19 cellular contexts compared by ENCODE assay signal in genomic region chr16:29849505-29849904, GRCh38. TPM values are rescaled to one million over a fixed set of nuclear protein-coding genes. Genes with fewer than 3 reads are reported as not detected.
DNase-seq lines count a peak whose midpoint lies in the region; ATAC-seq, FAIRE-seq and TF ChIP-seq lines count a peak whose summit lies in the region.
"Had no signal": no experiment of that assay in that cellular context is flagged by ENCODE, and none has a peak within 500 bp of the region (broad histone marks: within the 10 kb centered on the region; RNA-seq: fewer than 3 reads in every experiment).

No MANE protein-coding gene starts in this region.

- TF ChIP-seq POLR2A in GM12892 (IDR thresholded peaks at IDR 0.05; ENCODE audit: low read depth, low read length) = no peak

- peaks cover 15% of the 10 kb centered on the region for H3K4me1 Mint-ChIP-seq in neural progenitor cell
- H3K4me1 Mint-ChIP-seq: neural crest cell had no signal

- POLR2A ChIA-PET in PC-9 (lab: Charles Lee; ENCODE audit: unreplicated experiment) = interaction anchor here (0.7 kb wide), 1 partner anchor 149 kb away, joined by 9 read pairs; no protein-coding TSS in a partner anchor

- no peak for FAIRE-seq in GM12892 (lab: Jason Lieb, UNC)

- TF ChIP-seq RAD21 in Ishikawa (IDR thresholded peaks at IDR 0.05; ENCODE audit: low read depth) = no peak

- WGBS in hepatocyte (ENCODE audit: low lambda C conversion rate, missing lambda C conversion rate) = 53% methylated on average over 5 of the region's 5 CpGs

- H3K4me3 ChIP-seq in BLaER1 = no peak overlapping the region
- H3K4me3 ChIP-seq in hepatocyte = no peak overlapping the region
- H3K4me3 ChIP-seq in neural progenitor cell = no peak overlapping the region
- no peak overlapping the region for H3K4me3 ChIP-seq in PC-9

- no peak for TF ChIP-seq EP300 in Ishikawa (IDR thresholded peaks at IDR 0.05; ENCODE audit: borderline replicate concordance)

- H3K79me2 ChIP-seq in hepatocyte = no peaks in the 10 kb centered on the region
- H3K79me2 ChIP-seq in neural progenitor cell (ENCODE audit: low read depth) = no peaks in the 10 kb centered on the region
- no peaks in the 10 kb centered on the region for H3K79me2 ChIP-seq in PC-9 (ENCODE audit: low read depth)

- H3K9me3 ChIP-seq in BLaER1 (no peaks in the 10 kb centered on the region), hepatocyte (ENCODE audit: low read depth) (no peaks in the 10 kb centered on the region), neural progenitor cell (ENCODE audit: low read depth) (no peaks in the 10 kb centered on the region), PC-9 (ENCODE audit: insufficient read depth, low read depth) (no peaks in the 10 kb centered on the region)

- H3K27me3 ChIP-seq in BLaER1 = no peaks in the 10 kb centered on the region
- no peaks in the 10 kb centered on the region for H3K27me3 ChIP-seq in hepatocyte
- no peaks in the 10 kb centered on the region for H3K27me3 ChIP-seq in neural progenitor cell
- no peaks in the 10 kb centered on the region for H3K27me3 ChIP-seq in PC-9 (ENCODE audit: insufficient read depth, low read depth)

- peaks cover 9% of the 10 kb centered on the region for H3K27me3 Mint-ChIP-seq in neural progenitor cell (ENCODE audit: insufficient read depth, low read depth)
- H3K27me3 Mint-ChIP-seq: activated CD4-positive, alpha-beta T cell treated with anti-CD3 and anti-CD28 coated beads for 36 hours had no signal

- BruUV-seq in PC-9 (replicated peaks; lab: Mats Ljungman, UMichigan) = no TSS peak

- H3K4me3 Mint-ChIP-seq in neural progenitor cell = peak overlapping the region; percentile 8
- H3K4me3 Mint-ChIP-seq: activated CD4-positive, alpha-beta T cell treated with anti-CD3 and anti-CD28 coated beads for 36 hours; neural crest cell had no signal

- peaks cover 18% of the 10 kb centered on the region; the same call in 1 of the 2 replicates for H3K36me3 ChIP-seq in BLaER1
- H3K36me3 ChIP-seq in hepatocyte (replicated peaks; ENCODE audit: insufficient read depth, low read depth) = no peaks in the 10 kb centered on the region
- no peaks in the 10 kb centered on the region for H3K36me3 ChIP-seq in neural progenitor cell
- H3K36me3 ChIP-seq in PC-9 (ENCODE audit: low read depth) = no peaks in the 10 kb centered on the region

- CTCF ChIA-PET in PC-9 (lab: Charles Lee) = interaction anchor here (0.6 to 1.0 kb wide), 3 partner anchors 34 to 203 kb away, joined by 5 to 12 read pairs (median 6); partner anchors contain the start of gene PAGR1

- H3K9ac ChIP-seq in BLaER1 = no peak overlapping the region
- no peak overlapping the region for H3K9ac ChIP-seq in neural progenitor cell

- no peaks in the 10 kb centered on the region for H3K9me3 Mint-ChIP-seq in neural progenitor cell
- H3K9me3 Mint-ChIP-seq: neural crest cell had no signal

- H3F3A ChIP-seq in neural progenitor cell (ENCODE audit: low read depth) = no peaks in the 10 kb centered on the region
- no peaks in the 10 kb centered on the region; the same call in 1 of the 2 replicates for H3F3A ChIP-seq in PC-9 (ENCODE audit: insufficient read depth, low read depth)

- no peak overlapping the region for H2AFZ ChIP-seq in hepatocyte
- peak overlapping the region; percentile 50 for H2AFZ ChIP-seq in neural progenitor cell (replicated peaks)
- H2AFZ ChIP-seq in PC-9 = no peak overlapping the region

- H3K27ac ChIP-seq in BLaER1 (no peak overlapping the region), hepatocyte (no peak overlapping the region), neural progenitor cell (no peak overlapping the region), PC-9 (no peak overlapping the region)

- H3K36me3 Mint-ChIP-seq in neural progenitor cell = no peaks in the 10 kb centered on the region

- H4K20me1 ChIP-seq in BLaER1 (no peaks in the 10 kb centered on the region), hepatocyte (ENCODE audit: insufficient read depth, poor library complexity, severe bottlenecking) (no peaks in the 10 kb centered on the region), neural progenitor cell (ENCODE audit: low read depth) (no peaks in the 10 kb centered on the region), PC-9 (ENCODE audit: insufficient read depth) (no peaks in the 10 kb centered on the region)

- H3K4me2 ChIP-seq in BLaER1 = peak overlapping the region; percentile 13; the same call in 1 of the 2 replicates
- no peak overlapping the region for H3K4me2 ChIP-seq in hepatocyte
- H3K4me2 ChIP-seq in neural progenitor cell = no peak overlapping the region
- no peak overlapping the region for H3K4me2 ChIP-seq in PC-9

- no peaks in the 10 kb centered on the region for H3K9me2 ChIP-seq in hepatocyte (replicated peaks; ENCODE audit: insufficient read depth)
- no peaks in the 10 kb centered on the region for H3K9me2 ChIP-seq in PC-9 (ENCODE audit: insufficient read depth)

- ATAC-seq in HG02884 (IDR thresholded peaks at IDR 0.05; ENCODE audit: unreplicated experiment) (no peak), left colon (no peak)
- ATAC-seq: PC-3 had no signal

- intact Hi-C loops in left colon (cut with DNase I, micrococcal nuclease) (loop anchor here in 1 of 2 donors (10.0 kb wide), 1 partner anchor 145 kb away; no protein-coding TSS in a partner anchor), PC-9 (cut with micrococcal nuclease; ENCODE audit: unreplicated experiment) (no loop called here)

- H3K4me1 ChIP-seq in BLaER1 = 0 out of 2 replicates have a peak, but pooled peaks cover 6% of the 10 kb centered on the region
- no peaks in the 10 kb centered on the region for H3K4me1 ChIP-seq in hepatocyte (ENCODE audit: insufficient read depth)
- H3K4me1 ChIP-seq in neural progenitor cell = no peaks in the 10 kb centered on the region
- H3K4me1 ChIP-seq in PC-9 (replicated peaks; ENCODE audit: insufficient read depth) = no peaks in the 10 kb centered on the region

- peak overlapping the region; percentile 83 for H3K27ac Mint-ChIP-seq in neural progenitor cell
- H3K27ac Mint-ChIP-seq: activated CD4-positive, alpha-beta T cell treated with anti-CD3 and anti-CD28 coated beads for 36 hours had no signal

- TF ChIP-seq CTCF in hepatocyte (IDR thresholded peaks at IDR 0.05; ENCODE audit: poor library complexity) (no peak), neural progenitor cell (IDR thresholded peaks at IDR 0.05) (no peak), PC-9 (conservative IDR thresholded peaks at IDR 0.05) (no peak)

- DNase-seq in hepatocyte (ENCODE audit: low spot score) (peak; percentile 61), neural progenitor cell (ENCODE audit: low spot score) (peak; percentile 45), left colon (no peak), GM12892 (ENCODE audit: insufficient read length) (no peak), PC-9 (no peak)
- DNase-seq: activated CD4-positive, alpha-beta T cell treated with anti-CD3 and anti-CD28 coated beads for 36 hours; activated naive CD4-positive, alpha-beta T cell treated with Interleukin-2 at 50 U/mL for 16 hours; cortex of kidney; foreskin melanocyte; NCI-H2081 treated with DMSO at 0.1 percent for 48 hours; NCI-H526 treated with DMSO at 0.1 percent for 48 hours; PC-3; stimulated activated CD4-positive, alpha-beta T cell treated with anti-CD3 and anti-CD28 coated beads, Interleukin-15, amount 100 ng/mL, for 24 hours; stimulated activated naive CD4-positive, alpha-beta T cell treated with Interleukin-2 at 50 U/mL for 16 hours; T-helper 9 cell had no signal

TF ChIP-seq in Ishikawa, 13 proteins besides CTCF, POLR2A, EP300 and RAD21:
- TF ChIP-seq CREB1 (IDR thresholded peaks at IDR 0.05; ENCODE audit: low read depth) (no peak), TEAD4 (IDR thresholded peaks at IDR 0.05) (peak; percentile 37; the same call in 1 of the 2 replicates)

RNA-seq across cellular contexts. Expression of gene CDIPT, which starts 13.5 kb away (rescaled TPM):
- total RNA-seq in hepatocyte = 94.1 and 97.1 TPM in 2 replicates
- 143 and 147 TPM in 2 replicates for polyA plus RNA-seq in hepatocyte
- total RNA-seq in neural progenitor cell (ENCODE audit: low replicate concordance) = 21.0 and 61.7 TPM in 2 replicates
- total RNA-seq in left colon = 10 to 100 TPM; 62.9 to 85.3 TPM
- polyA plus RNA-seq in GM12892 (2012; ENCODE audit: missing spikeins) = 14.9 TPM
- total RNA-seq in PC-9 (2021) = 90.6 and 133 TPM in 2 replicates

RNA-seq across cellular contexts. Expression of gene MVP, which starts 29.2 kb away (rescaled TPM):
- total RNA-seq in hepatocyte = 80.0 and 121 TPM in 2 replicates
- polyA plus RNA-seq in hepatocyte = 140 and 146 TPM in 2 replicates
- 2.4 and 4.4 TPM in 2 replicates for total RNA-seq in neural progenitor cell (ENCODE audit: low replicate concordance)
- 100 to 1,000 TPM; 467 to 578 TPM for total RNA-seq in left colon
- polyA plus RNA-seq in GM12892 (2012; ENCODE audit: missing spikeins) = 53.0 TPM
- 197 and 208 TPM in 2 replicates for total RNA-seq in PC-9 (2021)

RNA-seq across cellular contexts. Expression of gene PAGR1, which starts 33.6 kb away (rescaled TPM):
- total RNA-seq in hepatocyte = 31.6 and 39.3 TPM in 2 replicates
- polyA plus RNA-seq in hepatocyte = 48.5 and 53.4 TPM in 2 replicates
- 47.2 and 88.3 TPM in 2 replicates for total RNA-seq in neural progenitor cell (ENCODE audit: low replicate concordance)
- total RNA-seq in left colon = 10 to 100 TPM; 16.8 to 17.4 TPM
- 8.8 TPM for polyA plus RNA-seq in GM12892 (2012; ENCODE audit: missing spikeins)
- total RNA-seq in PC-9 (2021) = 27.5 and 44.6 TPM in 2 replicates

RNA-seq across cellular contexts. Expression of gene PRRT2, which starts 37.5 kb away (rescaled TPM):
- total RNA-seq in hepatocyte (7.0 and 8.0 TPM in 2 replicates), neural progenitor cell (ENCODE audit: low replicate concordance) (23.5 and 71.4 TPM in 2 replicates), left colon (1 to 10 TPM; 1.3 to 2.0 TPM), PC-9 (2021) (4.9 and 6.3 TPM in 2 replicates)
- 11.1 and 23.9 TPM in 2 replicates for polyA plus RNA-seq in hepatocyte
- 0.98 TPM for polyA plus RNA-seq in GM12892 (2012; ENCODE audit: missing spikeins)

RNA-seq across cellular contexts. Expression of gene MAZ, which starts 43.2 kb away (rescaled TPM):
- total RNA-seq in hepatocyte = 123 and 132 TPM in 2 replicates
- 190 and 192 TPM in 2 replicates for polyA plus RNA-seq in hepatocyte
- 120 and 220 TPM in 2 replicates for total RNA-seq in neural progenitor cell (ENCODE audit: low replicate concordance)
- total RNA-seq in left colon = 100 to 1,000 TPM; 252 to 365 TPM
- polyA plus RNA-seq in GM12892 (2012; ENCODE audit: missing spikeins) = 133 TPM
- total RNA-seq in PC-9 (2021) = 463 and 481 TPM in 2 replicates

Comparison
In these comparisons a context has a peak if more than half of its experiments do, and no peak if none do; other contexts are left out.
1. DNase-seq: peak in hepatocyte (single experiment) and neural progenitor cell (single experiment); none in left colon (0 of 2), GM12892 (single experiment) and PC-9 (0 of 2).
2. RNA of gene MVP, which starts 29.2 kb away (total RNA-seq): 467 to 578 TPM in left colon, 197 to 208 TPM in PC-9 and 80.0 to 121 TPM in hepatocyte; 2.4 to 4.4 TPM in neural progenitor cell; every median in the first group is over 10 times any median in the second.